Comparison of ENCODE assay signal across 25 cellular contexts in genomic region chr4:74896595-74896994, GRCh38. TPM values are rescaled to one million over a fixed set of nuclear protein-coding genes. Genes with fewer than 3 reads are reported as not detected.
"Had no signal": no experiment of that assay in that cellular context is flagged by ENCODE, and none has a peak within 500 bp of the region (broad histone marks: within the 10 kb centered on the region; RNA-seq: fewer than 3 reads in every experiment).

No MANE protein-coding gene starts in this region.

- ATAC-seq: activated T-cell treated with anti-CD3 and anti-CD28 coated beads, Interleukin-2, amount 50 U/mL, for 72 hours; Panc1 had no signal

- H3K36me3 ChIP-seq: brain microvascular endothelial cell, SJCRH30 had no signal

- H3K27me3 ChIP-seq: brain microvascular endothelial cell, SJCRH30 had no signal

- DNase-seq: activated CD4-positive, alpha-beta memory T cell treated with anti-CD3 and anti-CD28 coated beads, Interleukin-2, amount 10 ng/mL, durations not matched to agents 7 days and 5 days; activated CD4-positive, alpha-beta T cell treated with anti-CD3 and anti-CD28 coated beads, Interleukin-2, amount 10 ng/mL, durations not matched to agents 7 days and 5 days; activated CD4-positive, CD25-positive, alpha-beta regulatory T cell; activated gamma-delta T cell treated with Interleukin-2 at 50 U/mL for 16 hours; activated naive CD4-positive, alpha-beta T cell treated with anti-CD3 and anti-CD28 coated beads, Interleukin-2, amount 10 ng/mL, durations not matched to agents 7 days and 5 days; activated naive CD8-positive, alpha-beta T cell treated with anti-CD3 and anti-CD28 coated beads for 36 hours; activated T-cell treated with anti-CD3 and anti-CD28 coated beads, Interleukin-2, amount 50 U/mL, for 72 hours; brain microvascular endothelial cell; NCI-H1092; NCI-H1417; NCI-H2171; NCI-H2227 treated with DMSO at 0.1 percent for 48 hours; NCI-H526; NCI-H82; Right ventricle myocardium superior; SJCRH30; SK-N-SH; T-helper 1 cell had no signal

- H3K27ac ChIP-seq: brain microvascular endothelial cell, KMS-11, RWPE1, SJCRH30, VCaP had no signal

- H3K9me3 ChIP-seq: SJCRH30, SK-N-SH had no signal

- H3K4me3 ChIP-seq: SJCRH30 had no signal

- H3K4me1 ChIP-seq: SJCRH30 had no signal

RNA-seq across cellular contexts. Expression of gene PARM1, which starts 36.3 kb away (rescaled TPM):
- total RNA-seq: activated CD4-positive, alpha-beta memory T cell treated with anti-CD3 and anti-CD28 coated beads, Interleukin-2, amount 10 ng/mL, durations not matched to agents 7 days and 5 days; activated CD4-positive, alpha-beta T cell treated with anti-CD3 and anti-CD28 coated beads, Interleukin-2, amount 10 ng/mL, durations not matched to agents 7 days and 5 days; activated T-helper 2 cell treated with anti-CD3 and anti-CD28 coated beads, Interferon-gamma antibody, Interleukin-2, Interleukin-4, amounts not matched to agents 10 μg/mL and 5 μg/mL and 100 μg/mL, durations not matched to agents 14 hours and 24 hours and 36 hours; OCI-LY7; T-helper 2 cell treated with Interferon-gamma antibody and Interleukin-4, amounts not matched to agents 100 ng/mL and 5 ng/mL, for 36 hours had no signal
